ENCODE assay signal across 9 cellular contexts in genomic region chr18:12307871-12308385, GRCh38. TPM values are rescaled to one million over a fixed set of nuclear protein-coding genes. Genes with fewer than 3 reads are reported as not detected.
DNase-seq lines count a peak whose midpoint lies in the region; ATAC-seq, FAIRE-seq and TF ChIP-seq lines count a peak whose summit lies in the region.
"Had no signal": no experiment of that assay in that cellular context is flagged by ENCODE, and none has a peak within 500 bp of the region (broad histone marks: within the 10 kb centered on the region; RNA-seq: fewer than 3 reads in every experiment).

Gene TUBB6 (plus strand): TSS chr18:12308241. CDS start chr18:12308293, 52 bp downstream.

- FAIRE-seq in D721Med (lab: Jason Lieb, UNC) = no peak
- FAIRE-seq: colon had no signal

- H4K20me1 ChIP-seq in SK-N-SH (ENCODE audit: insufficient read depth) = 0 out of 2 replicates have a peak, but pooled peaks cover 4% of the 10 kb centered on the region

- POLR2A ChIA-PET in SK-N-SH (lab: Yijun Ruan, JAX) = no interaction called here

- H3K36me3 ChIP-seq in SK-N-SH (replicated peaks in 1 of 2; ENCODE audit: control insufficient read depth in 1 of 2, insufficient read depth in 2 of 2, low read length in 1 of 2) (peaks cover 7 to 37% of the 10 kb centered on the region in 2 experiments), ectodermal cell (ENCODE audit: control insufficient read depth, insufficient read depth, low read length) (peaks cover 17% of the 10 kb centered on the region), testis (ENCODE audit: low read depth, missing control alignments) (no peaks in the 10 kb centered on the region)

- CTCF ChIA-PET in SK-N-SH (lab: Yijun Ruan, JAX) = interaction anchor here (1.2 to 1.4 kb wide), 2 partner anchors 20 to 36 kb away, joined by 3 to 6 read pairs; no protein-coding TSS in a partner anchor

- no peak for TF ChIP-seq EP300 in SK-N-SH (IDR thresholded peaks at IDR 0.05; ENCODE audit: borderline replicate concordance in 1 of 2, low read depth in 1 of 2, low read length in 1 of 2)

- H3K79me2 ChIP-seq in SK-N-SH (ENCODE audit: insufficient read depth) = peaks cover 59% of the 10 kb centered on the region

- peak; percentile 65 for ATAC-seq in GM19397 (IDR thresholded peaks at IDR 0.05; ENCODE audit: unreplicated experiment)
- peak; percentile 48 for ATAC-seq in HG03457 (IDR thresholded peaks at IDR 0.05; ENCODE audit: unreplicated experiment)

- H3K9me3 ChIP-seq in SK-N-SH (peaks cover 14% of the 10 kb centered on the region), ectodermal cell (ENCODE audit: control insufficient read depth, low read length) (peaks cover 4% of the 10 kb centered on the region), testis (no peaks in the 10 kb centered on the region)

- 0% methylated on average over 3 of the region's 76 CpGs for WGBS in SK-N-SH (ENCODE audit: low lambda C conversion rate)
- WGBS in ectodermal cell, 2 experiments = 0% methylated on average over 76 of the region's 76 CpGs
- WGBS in testis, 2 donors = 0% methylated on average over 4 to 15 of the region's 76 CpGs

- no peaks in the 10 kb centered on the region for H3K27me3 ChIP-seq in SK-N-SH (ENCODE audit: insufficient read depth)
- peaks cover 33% of the 10 kb centered on the region for H3K27me3 ChIP-seq in ectodermal cell (ENCODE audit: control insufficient read depth, insufficient read depth, low read length, poor library complexity, severe bottlenecking)
- H3K27me3 ChIP-seq in testis = no peaks in the 10 kb centered on the region

- H3F3A ChIP-seq in SK-N-SH (replicated peaks; ENCODE audit: insufficient read depth) = peaks cover 21% of the 10 kb centered on the region

- intact Hi-C loops in testis (cut with DNase I; ENCODE audit: low total_unique reads) = no loop called here

- peak; percentile 45 for DNase-seq in D721Med (ENCODE audit: insufficient read length, low spot score)
- DNase-seq in SK-N-SH = peak; percentile 90
- peak; percentile 91 for DNase-seq in lung microvascular endothelial cell (ENCODE audit: low read depth in 2 of 2)
- DNase-seq in testis = peak; percentile 68
- DNase-seq in medulla oblongata (ENCODE audit: extremely low spot score) = no peak

- no peak for TF ChIP-seq RAD21 in SK-N-SH (IDR thresholded peaks at IDR 0.05; ENCODE audit: low read length)

- peak within 1 kb of the TSS; percentile 71 to 84 for H3K4me3 ChIP-seq in SK-N-SH (ENCODE audit: low read depth in 2 of 2, low read length in 1 of 2)
- peak within 1 kb of the TSS; percentile 72 for H3K4me3 ChIP-seq in ectodermal cell (ENCODE audit: insufficient read depth, low read depth, low read length)
- H3K4me3 ChIP-seq in testis = peak within 1 kb of the TSS; percentile 65 to 74

- H3K27ac ChIP-seq in SK-N-SH (ENCODE audit: low read depth in 2 of 2, low read length in 1 of 2) (peak within 1 kb of the TSS; percentile 70 to 93), ectodermal cell (ENCODE audit: insufficient read depth, low read depth, low read length, poor library complexity, severe bottlenecking) (peak within 1 kb of the TSS; percentile 57), testis (peak within 1 kb of the TSS; percentile 79 to 86)

- no peak for TF ChIP-seq POLR2A in testis (IDR thresholded peaks at IDR 0.05)

- H3K9me2 ChIP-seq in SK-N-SH = no peaks in the 10 kb centered on the region

- H3K4me1 ChIP-seq in SK-N-SH (ENCODE audit: control insufficient read depth in 1 of 2, insufficient read depth in 2 of 2, low read depth in 1 of 2, low read length in 1 of 2) (peaks cover 3 to 9% of the 10 kb centered on the region in 2 experiments; a peak in 2 of 4 replicates), ectodermal cell (ENCODE audit: control insufficient read depth, insufficient read depth, low read length) (peaks cover 7% of the 10 kb centered on the region), testis (no peaks in the 10 kb centered on the region)

- peak within 1 kb of the TSS; percentile 99 for H3K9ac ChIP-seq in SK-N-SH

- TF ChIP-seq CTCF in D721Med (IDR thresholded peaks at IDR 0.05; ENCODE audit: insufficient read depth, missing control alignments) (no peak), SK-N-SH (IDR thresholded peaks at IDR 0.05) (no peak), testis (IDR thresholded peaks at IDR 0.05) (no peak)

- peak within 1 kb of the TSS; percentile 84 for H3K4me2 ChIP-seq in SK-N-SH

- H2AFZ ChIP-seq in SK-N-SH (ENCODE audit: low read depth) = peak within 1 kb of the TSS; percentile 81

TF ChIP-seq in SK-N-SH, 30 proteins besides CTCF, POLR2A, EP300 and RAD21:
- TF ChIP-seq SMC3 (IDR thresholded peaks at IDR 0.05; ENCODE audit: low read depth, low read length) = no peak
- 0 out of 2 replicates have a peak, but pooled peaks have one; percentile 12 for TF ChIP-seq REST (IDR thresholded peaks at IDR 0.05; ENCODE audit: low read depth, low read length)
- TF ChIP-seq FOXJ3 (CRISPR knock-in tag; IDR thresholded peaks at IDR 0.05) = no peak
- no peak for TF ChIP-seq MXI1 (IDR thresholded peaks at IDR 0.05; ENCODE audit: low read depth, low read length)
- peak; percentile 73 for TF ChIP-seq POLR2AphosphoS5 (IDR thresholded peaks at IDR 0.05; ENCODE audit: low read depth, low read length)
- peak; percentile 81; the same call in 1 of the 2 replicates for TF ChIP-seq TAF1 (IDR thresholded peaks at IDR 0.05; ENCODE audit: borderline replicate concordance, low read depth, low read length)
- TF ChIP-seq ZBTB33 (IDR thresholded peaks at IDR 0.05; ENCODE audit: borderline replicate concordance, low read depth) = no peak
TF ChIP-seq in SK-N-SH: peak in this region for 3.

RNA-seq across cellular contexts. Expression of gene TUBB6, which starts in this region (rescaled TPM):
- 285 and 387 TPM in 2 replicates for polyA plus RNA-seq in SK-N-SH (2012; rRNA removed)
- polyA plus RNA-seq in SK-N-SH (2012; cell fraction: cytosol; rRNA removed) = 158 and 241 TPM in 2 replicates
- polyA plus RNA-seq in SK-N-SH (2012; cell fraction: nucleus; rRNA removed) = 318 and 338 TPM in 2 replicates
- 103 TPM for polyA plus RNA-seq in ectodermal cell (2013, experiment 1 of 4)
- 95.0 TPM for polyA plus RNA-seq in ectodermal cell (2013, experiment 2 of 4)
- polyA plus RNA-seq in ectodermal cell (2013, experiment 3 of 4) = 91.9 TPM
- 94.7 TPM for polyA plus RNA-seq in ectodermal cell (2013, experiment 4 of 4)
- 832 and 861 TPM in 2 replicates for total RNA-seq in lung microvascular endothelial cell
- total RNA-seq in testis = 10 to 100 TPM; 47.0 to 84.5 TPM
- 65.1 TPM for polyA plus RNA-seq in testis (ENCODE audit: insufficient read depth, low read depth, low replicate concordance)
